In genomic region chr11:18321991-18322711, GRCh38 we compare ENCODE assay signal across 7 cellular contexts. TPM values are rescaled to one million over a fixed set of nuclear protein-coding genes. Genes with fewer than 3 reads are reported as not detected.
DNase-seq lines count a peak whose midpoint lies in the region; ATAC-seq and TF ChIP-seq lines count a peak whose summit lies in the region.

GTF2H1 (plus strand) TSS chr11:18322567; CDS start chr11:18333075, 10,508 bp downstream.
A gene with protein sequence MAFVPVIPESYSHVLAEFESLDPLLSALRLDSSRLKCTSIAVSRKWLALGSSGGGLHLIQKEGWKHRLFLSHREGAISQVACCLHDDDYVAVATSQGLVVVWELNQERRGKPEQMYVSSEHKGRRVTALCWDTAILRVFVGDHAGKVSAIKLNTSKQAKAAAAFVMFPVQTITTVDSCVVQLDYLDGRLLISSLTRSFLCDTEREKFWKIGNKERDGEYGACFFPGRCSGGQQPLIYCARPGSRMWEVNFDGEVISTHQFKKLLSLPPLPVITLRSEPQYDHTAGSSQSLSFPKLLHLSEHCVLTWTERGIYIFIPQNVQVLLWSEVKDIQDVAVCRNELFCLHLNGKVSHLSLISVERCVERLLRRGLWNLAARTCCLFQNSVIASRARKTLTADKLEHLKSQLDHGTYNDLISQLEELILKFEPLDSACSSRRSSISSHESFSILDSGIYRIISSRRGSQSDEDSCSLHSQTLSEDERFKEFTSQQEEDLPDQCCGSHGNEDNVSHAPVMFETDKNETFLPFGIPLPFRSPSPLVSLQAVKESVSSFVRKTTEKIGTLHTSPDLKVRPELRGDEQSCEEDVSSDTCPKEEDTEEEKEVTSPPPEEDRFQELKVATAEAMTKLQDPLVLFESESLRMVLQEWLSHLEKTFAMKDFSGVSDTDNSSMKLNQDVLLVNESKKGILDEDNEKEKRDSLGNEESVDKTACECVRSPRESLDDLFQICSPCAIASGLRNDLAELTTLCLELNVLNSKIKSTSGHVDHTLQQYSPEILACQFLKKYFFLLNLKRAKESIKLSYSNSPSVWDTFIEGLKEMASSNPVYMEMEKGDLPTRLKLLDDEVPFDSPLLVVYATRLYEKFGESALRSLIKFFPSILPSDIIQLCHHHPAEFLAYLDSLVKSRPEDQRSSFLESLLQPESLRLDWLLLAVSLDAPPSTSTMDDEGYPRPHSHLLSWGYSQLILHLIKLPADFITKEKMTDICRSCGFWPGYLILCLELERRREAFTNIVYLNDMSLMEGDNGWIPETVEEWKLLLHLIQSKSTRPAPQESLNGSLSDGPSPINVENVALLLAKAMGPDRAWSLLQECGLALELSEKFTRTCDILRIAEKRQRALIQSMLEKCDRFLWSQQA (minus strand): TSS chr11:18322140. CDS start chr11:18317858, 4,282 bp downstream.

- DNase-seq in NCI-H2029 (lab: John Stamatoyannopoulos, UW): peak; percentile 97
- DNase-seq in T-helper 22 cell (ENCODE audit: low read depth): peak; percentile 96
- DNase-seq in astrocyte of the cerebellum (ENCODE audit: low read depth): peak; percentile 97
- peak; percentile 97 for DNase-seq in hepatic stellate cell (ENCODE audit: low spot score)
- peak; percentile 97 for DNase-seq in renal cortical epithelial cell (ENCODE audit: low read depth)

- no peak for TF ChIP-seq CTCF in astrocyte of the cerebellum (IDR thresholded peaks at IDR 0.05; ENCODE audit: low read depth, low read length, missing control alignments)

- H3K4me3 ChIP-seq in astrocyte of the cerebellum (ENCODE audit: low read depth, low read length): peak within 1 kb of the TSS; percentile 76

- in situ Hi-C loops in astrocyte of the cerebellum (cut with HindIII; ENCODE audit: low sequenced_read_pairs): no loop called here

- TF ChIP-seq POLR2A in GM18505 (IDR thresholded peaks at IDR 0.05; ENCODE audit: borderline replicate concordance, extremely low read depth, insufficient read depth, insufficient read length): peak; percentile 99

- peak; percentile 86 for ATAC-seq in GM18505 (IDR thresholded peaks at IDR 0.05; ENCODE audit: unreplicated experiment)
- peak; percentile 78 for ATAC-seq in HG02973 (IDR thresholded peaks at IDR 0.05; ENCODE audit: unreplicated experiment)

RNA-seq across cellular contexts. Expression of gene GTF2H1, which starts in this region (rescaled TPM):
- 67.6 and 72.2 TPM in 2 replicates for total RNA-seq in renal cortical epithelial cell

RNA-seq across cellular contexts. Expression of the second gene that starts in this region (rescaled TPM):
- total RNA-seq in renal cortical epithelial cell: 54.1 and 59.2 TPM in 2 replicates

Comparison
In these comparisons a context has a peak if more than half of its experiments do, and no peak if none do; other contexts are left out.
1. Peak in every context shown above with its lines: DNase-seq, ATAC-seq and H3K4me3 ChIP-seq.